In genomic region chr19:17565611-17566010, GRCh38 we compare ENCODE assay signal across 1 cellular context.
TF ChIP-seq lines count a peak whose summit lies in the region.

No MANE protein-coding gene starts in this region.

TF ChIP-seq in GM12878, 131 proteins besides CTCF, POLR2A, EP300 and RAD21:
- TF ChIP-seq USF2 (IDR thresholded peaks at IDR 0.05; ENCODE audit: borderline replicate concordance, low read depth, low read length) (no peak), NFYA (IDR thresholded peaks at IDR 0.05; ENCODE audit: borderline replicate concordance, low read depth, low read length) (no peak), NKRF (conservative IDR thresholded peaks at IDR 0.05) (no peak), RFX5 (IDR thresholded peaks at IDR 0.05; ENCODE audit: low read depth, low read length) (no peak), MLLT1 (IDR thresholded peaks at IDR 0.05) (no peak), KDM1A (IDR thresholded peaks at IDR 0.05; ENCODE audit: borderline replicate concordance) (no peak), USF1 (IDR thresholded peaks at IDR 0.05; ENCODE audit: borderline replicate concordance, extremely low read length, insufficient read depth, low read depth, low read length) (no peak), CHD4 (IDR thresholded peaks at IDR 0.05) (no peak), MTA3 (IDR thresholded peaks at IDR 0.05; ENCODE audit: borderline replicate concordance, low read length) (no peak), ESRRA (IDR thresholded peaks at IDR 0.05; ENCODE audit: low read length) (no peak), BCL11A (IDR thresholded peaks at IDR 0.05; ENCODE audit: low read depth, low read length) (no peak), IRF4 (IDR thresholded peaks at IDR 0.05; ENCODE audit: low read depth, low read length) (no peak), RELB (IDR thresholded peaks at IDR 0.05; ENCODE audit: low read depth) (no peak), RAD51 (IDR thresholded peaks at IDR 0.05) (no peak), HCFC1 (IDR thresholded peaks at IDR 0.05; ENCODE audit: low read length) (no peak), RB1 (IDR thresholded peaks at IDR 0.05; ENCODE audit: borderline replicate concordance) (no peak), SREBF2 (IDR thresholded peaks at IDR 0.05; ENCODE audit: low read length) (no peak)
TF ChIP-seq in GM12878: peak in this region for 0.
